Comparison of ENCODE assay signal across 14 cellular contexts in genomic region chr9:95433096-95433852, GRCh38.
"Had no signal": no experiment of that assay in that cellular context is flagged by ENCODE, and none has a peak within 500 bp of the region (broad histone marks: within the 10 kb centered on the region; RNA-seq: fewer than 3 reads in every experiment).

No MANE protein-coding gene starts in this region.

- H3K36me3 Mint-ChIP-seq: activated naive CD8-positive, alpha-beta T cell treated with anti-CD3 and anti-CD28 coated beads for 36 hours had no signal

- H3K27ac Mint-ChIP-seq: activated naive CD8-positive, alpha-beta T cell treated with anti-CD3 and anti-CD28 coated beads for 36 hours; activated T-cell treated with anti-CD3 and anti-CD28 coated beads, Interleukin-2, amount 50 U/mL, for 72 hours had no signal

- DNase-seq: activated CD4-positive, alpha-beta T cell treated with anti-CD3 and anti-CD28 coated beads, Interleukin-2, amount 50 U/mL, for 4 hours; activated gamma-delta T cell treated with Interleukin-2 at 50 U/mL for 16 hours; activated naive CD8-positive, alpha-beta T cell treated with anti-CD3 and anti-CD28 coated beads for 36 hours; activated T-cell treated with anti-CD3 and anti-CD28 coated beads, Interleukin-2, amount 50 U/mL, for 72 hours; anterior cingulate cortex; cerebellar nuclear complex; left cardiac atrium; naive B cell; pancreas; stimulated activated CD4-positive, alpha-beta T cell treated with anti-CD3 and anti-CD28 coated beads, Interleukin-4, amount 100 ng/mL, for 1 hour; stimulated activated CD8-positive, alpha-beta memory T cell treated with anti-CD3 and anti-CD28 coated beads, Interleukin-4, amount 100 ng/mL, for 48 hours; stimulated activated naive CD8-positive, alpha-beta T cell treated with anti-CD3 and anti-CD28 coated beads, Interleukin-15, amount 100 ng/mL, for 72 hours; testis had no signal

- ATAC-seq: activated CD4-positive, CD25-positive, alpha-beta regulatory T cell treated with anti-CD3 and anti-CD28 coated beads, Interleukin-2, amount 50 U/mL, for 24 hours; activated T-cell treated with anti-CD3 and anti-CD28 coated beads, Interleukin-2, amount 50 U/mL, for 72 hours; left cardiac atrium; stimulated activated naive CD8-positive, alpha-beta T cell treated with anti-CD3 and anti-CD28 coated beads, Interleukin-15, amount 100 ng/mL, for 72 hours had no signal

- H3K27me3 Mint-ChIP-seq: activated naive CD8-positive, alpha-beta T cell treated with anti-CD3 and anti-CD28 coated beads for 36 hours had no signal

- H3K4me3 Mint-ChIP-seq: activated naive CD8-positive, alpha-beta T cell treated with anti-CD3 and anti-CD28 coated beads for 36 hours; activated T-cell treated with anti-CD3 and anti-CD28 coated beads, Interleukin-2, amount 50 U/mL, for 72 hours; stimulated activated naive CD8-positive, alpha-beta T cell treated with anti-CD3 and anti-CD28 coated beads, Interleukin-15, amount 100 ng/mL, for 72 hours had no signal
